Comparison of ENCODE assay signal across 20 cellular contexts in the genomic region with DNA sequence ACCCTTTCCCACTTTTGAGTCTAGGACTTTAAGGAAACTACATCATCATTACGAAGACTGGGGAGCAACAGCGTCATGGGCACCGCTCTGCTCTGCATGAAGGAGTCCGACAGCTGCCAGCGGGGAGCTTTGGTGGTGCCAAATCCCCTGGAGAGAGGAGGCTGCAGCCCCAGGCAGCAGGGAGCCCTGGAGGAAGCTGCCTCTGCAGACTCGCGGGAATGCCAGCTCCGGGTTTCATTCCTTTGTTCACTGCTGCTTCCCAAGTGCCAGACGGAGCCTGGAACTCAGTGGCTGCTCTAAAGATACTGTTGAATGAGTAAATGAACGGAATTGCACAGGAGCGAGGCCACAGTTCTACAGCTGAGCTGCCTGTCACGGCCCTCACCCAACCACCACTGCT.
DNase-seq lines count a peak whose midpoint lies in the region; ATAC-seq and TF ChIP-seq lines count a peak whose summit lies in the region.
"Had no signal": no experiment of that assay in that cellular context is flagged by ENCODE, and none has a peak within 500 bp of the region (broad histone marks: within the 10 kb centered on the region; RNA-seq: fewer than 3 reads in every experiment).

No MANE protein-coding gene starts in this region.

- intact Hi-C loops in stomach (cut with DNase I; ENCODE audit: low total_unique reads) = no loop called here
- intact Hi-C loops in activated CD4-positive, alpha-beta memory T cell treated with anti-CD3 and anti-CD28 coated beads for 36 hours (cut with micrococcal nuclease) = no loop called here

- ATAC-seq in GM23338 = peak; percentile 16; the same call in 1 of the 3 replicates
- ATAC-seq in stimulated activated naive CD8-positive, alpha-beta T cell treated with anti-CD3 and anti-CD28 coated beads, Interleukin-15, Interleukin-2, amounts not matched to agents 100 U/mL and 50 U/mL, for 24 hours = no peak
- ATAC-seq in HG03280 (IDR thresholded peaks at IDR 0.05; ENCODE audit: unreplicated experiment) = no peak
- ATAC-seq: activated CD8-positive, alpha-beta T cell treated with anti-CD3 and anti-CD28 coated beads for 36 hours; activated T-cell treated with anti-CD3 and anti-CD28 coated beads, Interleukin-2, amount 50 U/mL, for 4 hours; sciatic nerve had no signal

- no peak overlapping the region for H3K4me3 Mint-ChIP-seq in GM23338
- no peak overlapping the region for H3K4me3 Mint-ChIP-seq in glutamatergic neuron (ENCODE audit: unreplicated experiment)
- no peak overlapping the region for H3K4me3 Mint-ChIP-seq in activated CD4-positive, alpha-beta memory T cell treated with anti-CD3 and anti-CD28 coated beads for 36 hours
- H3K4me3 Mint-ChIP-seq: activated CD8-positive, alpha-beta T cell treated with anti-CD3 and anti-CD28 coated beads for 36 hours; activated naive CD8-positive, alpha-beta T cell; activated T-cell treated with anti-CD3 and anti-CD28 coated beads, Interleukin-2, amount 50 U/mL, for 4 hours; B cell; T-helper 1 cell treated with Interleukin-12 subunit alpha and Interleukin-12 subunit beta and Interleukin-4 antibody, amounts not matched to agents 30 μg/mL and 1 μg/mL, for 36 hours had no signal

- no peak overlapping the region for H3K4me2 ChIP-seq in GM23338
- H3K4me2 ChIP-seq: hepatocyte had no signal

- H3K4me1 Mint-ChIP-seq in GM23338 = peaks cover 2% of the 10 kb centered on the region; the same call in 1 of the 3 replicates
- H3K4me1 Mint-ChIP-seq in glutamatergic neuron (ENCODE audit: low read depth, unreplicated experiment) = peaks cover 3% of the 10 kb centered on the region
- H3K4me1 Mint-ChIP-seq in activated CD4-positive, alpha-beta memory T cell treated with anti-CD3 and anti-CD28 coated beads for 36 hours (ENCODE audit: low read depth) = no peaks in the 10 kb centered on the region
- H3K4me1 Mint-ChIP-seq: B cell had no signal

- no peaks in the 10 kb centered on the region for H3K9me3 Mint-ChIP-seq in GM23338
- H3K9me3 Mint-ChIP-seq in glutamatergic neuron (ENCODE audit: unreplicated experiment) = no peaks in the 10 kb centered on the region
- no peaks in the 10 kb centered on the region for H3K9me3 Mint-ChIP-seq in activated CD4-positive, alpha-beta memory T cell treated with anti-CD3 and anti-CD28 coated beads for 36 hours
- H3K9me3 Mint-ChIP-seq: activated CD8-positive, alpha-beta T cell treated with anti-CD3 and anti-CD28 coated beads for 36 hours; activated T-cell treated with anti-CD3 and anti-CD28 coated beads, Interleukin-2, amount 50 U/mL, for 4 hours; T-helper 1 cell treated with Interleukin-12 subunit alpha and Interleukin-12 subunit beta and Interleukin-4 antibody, amounts not matched to agents 30 μg/mL and 1 μg/mL, for 36 hours had no signal

- POLR2A ChIA-PET in activated CD4-positive, alpha-beta memory T cell treated with anti-CD3 and anti-CD28 coated beads for 36 hours (lab: Charles Lee) = no interaction called here

- H3F3A ChIP-seq in GM23338 (replicated peaks; ENCODE audit: low read depth) = no peaks in the 10 kb centered on the region

- no peak overlapping the region for H3K27ac ChIP-seq in GM23338 (ENCODE audit: low read depth)
- peak overlapping the region; percentile 1 to 88 (median 86) for H3K27ac ChIP-seq in stomach
- H3K27ac ChIP-seq: hepatocyte, WERI-Rb-1 had no signal

- no peaks in the 10 kb centered on the region for H3K4me1 ChIP-seq in GM23338 (ENCODE audit: insufficient read depth)
- H3K4me1 ChIP-seq in stomach = peaks cover 7 to 54% (median 24%) of the 10 kb centered on the region in 4 donors

- H3K27me3 ChIP-seq in GM23338 (ENCODE audit: insufficient read depth) (no peaks in the 10 kb centered on the region), stomach (no peaks in the 10 kb centered on the region)
- H3K27me3 ChIP-seq: hepatocyte had no signal

- DNase-seq in GM23338 (ENCODE audit: low spot score) (no peak), NCI-H345 (lab: John Stamatoyannopoulos, UW) (peak; percentile 82), glutamatergic neuron (peak; percentile 30), stomach (no peak)
- no peak for DNase-seq in activated CD4-positive, alpha-beta T cell treated with anti-CD3 and anti-CD28 coated beads, Interleukin-2, amount 50 U/mL, for 1 hour
- DNase-seq in stimulated activated naive CD8-positive, alpha-beta T cell treated with anti-CD3 and anti-CD28 coated beads, Interleukin-15, Interleukin-2, amounts not matched to agents 100 U/mL and 50 U/mL, for 24 hours = no peak
- no peak for DNase-seq in activated CD4-positive, alpha-beta memory T cell treated with anti-CD3 and anti-CD28 coated beads for 36 hours
- DNase-seq: activated CD8-positive, alpha-beta T cell treated with anti-CD3 and anti-CD28 coated beads for 36 hours; activated T-cell treated with anti-CD3 and anti-CD28 coated beads, Interleukin-2, amount 50 U/mL, for 4 hours; effector memory CD4-positive, alpha-beta T cell; Kasumi-1; NCI-H1417; Right ventricle myocardium superior; WERI-Rb-1 had no signal

- no peak overlapping the region for H3K27ac Mint-ChIP-seq in GM23338
- H3K27ac Mint-ChIP-seq in glutamatergic neuron (ENCODE audit: unreplicated experiment) = no peak overlapping the region
- H3K27ac Mint-ChIP-seq in activated CD4-positive, alpha-beta memory T cell treated with anti-CD3 and anti-CD28 coated beads for 36 hours = no peak overlapping the region
- H3K27ac Mint-ChIP-seq: activated CD8-positive, alpha-beta T cell treated with anti-CD3 and anti-CD28 coated beads for 36 hours; activated naive CD8-positive, alpha-beta T cell; B cell; T-helper 1 cell treated with Interleukin-12 subunit alpha and Interleukin-12 subunit beta and Interleukin-4 antibody, amounts not matched to agents 30 μg/mL and 1 μg/mL, for 36 hours had no signal

- H2AFZ ChIP-seq in GM23338 = no peak overlapping the region
- H2AFZ ChIP-seq: hepatocyte had no signal

- no peaks in the 10 kb centered on the region; the same call in 1 of the 2 replicates for H3K9me2 ChIP-seq in GM23338 (ENCODE audit: insufficient read depth)

- no peaks in the 10 kb centered on the region for H3K9me3 ChIP-seq in stomach

- H3K36me3 ChIP-seq in GM23338 (ENCODE audit: insufficient read depth) (no peaks in the 10 kb centered on the region), stomach (no peaks in the 10 kb centered on the region)
- H3K36me3 ChIP-seq: WERI-Rb-1 had no signal

- CTCF ChIA-PET in activated CD4-positive, alpha-beta memory T cell treated with anti-CD3 and anti-CD28 coated beads for 36 hours (lab: Charles Lee) = no interaction called here

- H3K4me3 ChIP-seq in GM23338 (no peak overlapping the region), stomach (no peak overlapping the region)
- H3K4me3 ChIP-seq: hepatocyte had no signal

- no peaks in the 10 kb centered on the region for H4K20me1 ChIP-seq in GM23338 (replicated peaks; ENCODE audit: insufficient read depth)

- no peaks in the 10 kb centered on the region; the same call in 2 of the 3 replicates for H3K36me3 Mint-ChIP-seq in GM23338 (ENCODE audit: low read depth)
- no peaks in the 10 kb centered on the region for H3K36me3 Mint-ChIP-seq in glutamatergic neuron (ENCODE audit: unreplicated experiment)
- no peaks in the 10 kb centered on the region for H3K36me3 Mint-ChIP-seq in activated CD4-positive, alpha-beta memory T cell treated with anti-CD3 and anti-CD28 coated beads for 36 hours
- H3K36me3 Mint-ChIP-seq: activated naive CD8-positive, alpha-beta T cell had no signal

- peaks cover 6% of the 10 kb centered on the region for H3K27me3 Mint-ChIP-seq in GM23338 (ENCODE audit: insufficient read depth, low read depth, poor library complexity)
- no peaks in the 10 kb centered on the region for H3K27me3 Mint-ChIP-seq in glutamatergic neuron (ENCODE audit: unreplicated experiment)
- H3K27me3 Mint-ChIP-seq in activated CD4-positive, alpha-beta memory T cell treated with anti-CD3 and anti-CD28 coated beads for 36 hours = no peaks in the 10 kb centered on the region
- H3K27me3 Mint-ChIP-seq: activated CD8-positive, alpha-beta T cell treated with anti-CD3 and anti-CD28 coated beads for 36 hours; activated naive CD8-positive, alpha-beta T cell; B cell had no signal

- TF ChIP-seq EP300 in stomach (IDR thresholded peaks at IDR 0.05) = no peak

- no peak for TF ChIP-seq CTCF in GM23338 (conservative IDR thresholded peaks at IDR 0.05; ENCODE audit: low read depth in 2 of 2)
- TF ChIP-seq CTCF in glutamatergic neuron (IDR thresholded peaks at IDR 0.05; ENCODE audit: partially characterized antibody, unreplicated experiment) = no peak
- TF ChIP-seq CTCF in stomach (IDR thresholded peaks at IDR 0.05) = no peak

- WGBS in stomach, 5 donors = 40 to 71% (median 55%) methylated on average over 10 to 12 of the region's 12 CpGs

- no peaks in the 10 kb centered on the region for H3K79me2 ChIP-seq in GM23338 (replicated peaks; ENCODE audit: insufficient read depth)
- H3K79me2 ChIP-seq: hepatocyte had no signal

- no peak for TF ChIP-seq POLR2A in stomach (IDR thresholded peaks at IDR 0.05)

TF ChIP-seq in GM23338, 12 proteins besides CTCF, POLR2A, EP300 and RAD21 (continues in another document):
- TF ChIP-seq POLR2AphosphoS5 (IDR thresholded peaks at IDR 0.05; ENCODE audit: low read depth) = no peak
- no peak for TF ChIP-seq ZNF331 (CRISPR knock-in tag; IDR thresholded peaks at IDR 0.05; ENCODE audit: low read depth)
- no peak for TF ChIP-seq ZNF114 (CRISPR knock-in tag; IDR thresholded peaks at IDR 0.05)
- TF ChIP-seq, protein P1, sequence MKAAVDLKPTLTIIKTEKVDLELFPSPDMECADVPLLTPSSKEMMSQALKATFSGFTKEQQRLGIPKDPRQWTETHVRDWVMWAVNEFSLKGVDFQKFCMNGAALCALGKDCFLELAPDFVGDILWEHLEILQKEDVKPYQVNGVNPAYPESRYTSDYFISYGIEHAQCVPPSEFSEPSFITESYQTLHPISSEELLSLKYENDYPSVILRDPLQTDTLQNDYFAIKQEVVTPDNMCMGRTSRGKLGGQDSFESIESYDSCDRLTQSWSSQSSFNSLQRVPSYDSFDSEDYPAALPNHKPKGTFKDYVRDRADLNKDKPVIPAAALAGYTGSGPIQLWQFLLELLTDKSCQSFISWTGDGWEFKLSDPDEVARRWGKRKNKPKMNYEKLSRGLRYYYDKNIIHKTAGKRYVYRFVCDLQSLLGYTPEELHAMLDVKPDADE (IDR thresholded peaks at IDR 0.05) = no peak
- no peak for TF ChIP-seq EZH2 (IDR thresholded peaks at IDR 0.05; ENCODE audit: low read depth, unreplicated experiment)
- TF ChIP-seq EZH2phosphoT487 (IDR thresholded peaks at IDR 0.05; ENCODE audit: unreplicated experiment) = no peak
- no peak for TF ChIP-seq STAT1 (IDR thresholded peaks at IDR 0.05; ENCODE audit: unreplicated experiment)
- no peak for TF ChIP-seq JUNB (IDR thresholded peaks at IDR 0.05; ENCODE audit: unreplicated experiment)

Comparison
In these comparisons a context has a peak if more than half of its experiments do, and no peak if none do; other contexts are left out.
1. DNase-seq: peak in NCI-H345 (single experiment) and glutamatergic neuron (single experiment); none in GM23338 (single experiment), stomach (single experiment), activated CD4-positive, alpha-beta T cell treated with anti-CD3 and anti-CD28 coated beads, Interleukin-2, amount 50 U/mL, for 1 hour (single experiment), stimulated activated naive CD8-positive, alpha-beta T cell treated with anti-CD3 and anti-CD28 coated beads, Interleukin-15, Interleukin-2, amounts not matched to agents 100 U/mL and 50 U/mL, for 24 hours (single experiment) and activated CD4-positive, alpha-beta memory T cell treated with anti-CD3 and anti-CD28 coated beads for 36 hours (single experiment).